8 cellular contexts compared by ENCODE assay signal in the genomic region with DNA sequence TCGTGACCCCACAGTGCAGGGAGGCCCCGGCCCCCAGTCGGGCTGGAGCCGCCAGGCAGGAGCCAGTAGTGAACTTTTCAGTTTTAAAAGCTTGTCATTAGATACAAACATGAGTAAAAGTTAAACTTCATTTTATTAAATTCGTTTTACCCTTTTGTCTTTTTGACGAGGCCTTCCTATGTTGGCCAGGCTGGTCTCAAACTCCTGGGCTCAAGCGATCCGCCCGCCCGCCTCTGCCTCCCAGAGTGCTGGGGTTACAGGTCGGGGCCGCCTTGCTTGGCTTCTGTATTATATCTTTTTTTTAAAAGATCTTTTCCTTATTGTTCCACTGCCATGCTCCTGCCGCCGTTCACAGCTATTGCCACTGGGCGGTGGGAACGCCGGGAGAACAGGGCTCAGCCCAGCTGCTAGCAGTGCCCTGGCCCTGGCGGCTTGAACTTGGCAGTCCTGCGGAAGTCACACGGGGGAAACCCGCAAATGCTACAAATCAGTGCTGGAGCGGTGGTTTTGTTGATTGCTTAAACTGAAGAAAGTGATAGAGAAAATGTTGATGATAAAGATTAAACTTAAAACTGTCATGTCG. TPM values are rescaled to one million over a fixed set of nuclear protein-coding genes. Genes with fewer than 3 reads are reported as not detected.
DNase-seq lines count a peak whose midpoint lies in the region; ATAC-seq and TF ChIP-seq lines count a peak whose summit lies in the region.

No MANE protein-coding gene starts in this region.

- peak overlapping the region; percentile 75 for H2AFZ ChIP-seq in OCI-LY7 (ENCODE audit: low read length)

- H3K27ac ChIP-seq in HL-60 (replicated peaks) (peak overlapping the region; percentile 97), OCI-LY7 (ENCODE audit: low read depth, low read length, poor library complexity, severe bottlenecking) (peak overlapping the region; percentile 76), temporal lobe (ENCODE audit: low read depth, low read length) (peak overlapping the region; percentile 90)

- peaks cover 28% of the 10 kb centered on the region for H3K36me3 Mint-ChIP-seq in activated T-helper 2 cell treated with anti-CD3 and anti-CD28 coated beads, Interferon-gamma antibody, Interleukin-2, Interleukin-4, amounts not matched to agents 10 μg/mL and 5 μg/mL and 100 μg/mL, durations not matched to agents 14 hours and 24 hours and 36 hours (ENCODE audit: low read depth)
- no peaks in the 10 kb centered on the region for H3K36me3 Mint-ChIP-seq in natural killer cell

- ATAC-seq in natural killer cell: peak; percentile 47 to 48 (median 48)
- ATAC-seq in GM21737 (IDR thresholded peaks at IDR 0.05; ENCODE audit: unreplicated experiment): no peak

- H3K9me3 Mint-ChIP-seq in activated T-helper 2 cell treated with anti-CD3 and anti-CD28 coated beads, Interferon-gamma antibody, Interleukin-2, Interleukin-4, amounts not matched to agents 10 μg/mL and 5 μg/mL and 100 μg/mL, durations not matched to agents 14 hours and 24 hours and 36 hours: no peaks in the 10 kb centered on the region
- no peaks in the 10 kb centered on the region for H3K9me3 Mint-ChIP-seq in natural killer cell

- CTCF ChIA-PET in OCI-LY7 (lab: Charles Lee; ENCODE audit: unreplicated experiment): no interaction called here

- H3K27me3 Mint-ChIP-seq in activated T-helper 2 cell treated with anti-CD3 and anti-CD28 coated beads, Interferon-gamma antibody, Interleukin-2, Interleukin-4, amounts not matched to agents 10 μg/mL and 5 μg/mL and 100 μg/mL, durations not matched to agents 14 hours and 24 hours and 36 hours (ENCODE audit: low read depth): peaks cover 6% of the 10 kb centered on the region
- H3K27me3 Mint-ChIP-seq in natural killer cell (ENCODE audit: low read depth in 2 of 2): peaks cover 2 to 8% of the 10 kb centered on the region in 2 donors

- H3K4me1 Mint-ChIP-seq in activated T-helper 2 cell treated with anti-CD3 and anti-CD28 coated beads, Interferon-gamma antibody, Interleukin-2, Interleukin-4, amounts not matched to agents 10 μg/mL and 5 μg/mL and 100 μg/mL, durations not matched to agents 14 hours and 24 hours and 36 hours (ENCODE audit: low read depth): peaks cover 29% of the 10 kb centered on the region
- peaks cover 30 to 38% of the 10 kb centered on the region in 2 donors for H3K4me1 Mint-ChIP-seq in natural killer cell

- TSS peak; percentile 83 for BruUV-seq in OCI-LY7 (replicated peaks; lab: Mats Ljungman, UMichigan)

- peak overlapping the region; percentile 79 for H3K4me2 ChIP-seq in OCI-LY7 (ENCODE audit: low read length)

- POLR2A ChIA-PET in OCI-LY7 (lab: Charles Lee): interaction anchor here (0.6 to 1.5 kb wide), 4 partner anchors 14 to 73 kb away, joined by 3 to 8 read pairs (median 3); no protein-coding TSS in a partner anchor

- H3K4me3 Mint-ChIP-seq in activated T-helper 2 cell treated with anti-CD3 and anti-CD28 coated beads, Interferon-gamma antibody, Interleukin-2, Interleukin-4, amounts not matched to agents 10 μg/mL and 5 μg/mL and 100 μg/mL, durations not matched to agents 14 hours and 24 hours and 36 hours (ENCODE audit: low read depth): peak overlapping the region; percentile 81
- peak overlapping the region; percentile 95 for H3K4me3 Mint-ChIP-seq in natural killer cell

- peaks cover 36% of the 10 kb centered on the region for H3K79me2 ChIP-seq in OCI-LY7 (ENCODE audit: insufficient read depth, low read depth, low read length)

- peaks cover 6% of the 10 kb centered on the region; the same call in 1 of the 2 replicates for H4K20me1 ChIP-seq in OCI-LY7 (ENCODE audit: insufficient read depth, low read length)

- no peaks in the 10 kb centered on the region for H3K27me3 ChIP-seq in HL-60 (ENCODE audit: insufficient read depth, poor library complexity, severe bottlenecking)

- H3K9me3 ChIP-seq in OCI-LY7 (ENCODE audit: low read length): no peaks in the 10 kb centered on the region

- H3K4me1 ChIP-seq in OCI-LY7 (ENCODE audit: insufficient read depth, low read length, poor library complexity, severe bottlenecking): peaks cover 23% of the 10 kb centered on the region

- no peaks in the 10 kb centered on the region for H3K9me2 ChIP-seq in OCI-LY7 (ENCODE audit: insufficient read depth, low read length)

- H3K4me3 ChIP-seq in HL-60 (replicated peaks; ENCODE audit: insufficient read depth, low read length) (peak overlapping the region; percentile 98), OCI-LY7 (ENCODE audit: low read depth, low read length, poor library complexity, severe bottlenecking) (peak overlapping the region; percentile 97)

- peak; percentile 14 for DNase-seq in GM04504 (ENCODE audit: low read depth)
- DNase-seq in HL-60 (ENCODE audit: low read depth in 1 of 2, low spot score in 1 of 2): peak; percentile 36 to 78
- DNase-seq in OCI-LY7 (ENCODE audit: low spot score): peak; percentile 51
- peak; percentile 57 for DNase-seq in activated T-helper 2 cell treated with anti-CD3 and anti-CD28 coated beads, Interferon-gamma antibody, Interleukin-2, Interleukin-4, amounts not matched to agents 10 μg/mL and 5 μg/mL and 100 μg/mL, durations not matched to agents 14 hours and 24 hours and 36 hours (ENCODE audit: low spot score)
- DNase-seq in fibroblast of peridontal ligament (ENCODE audit: extremely low read depth): peak; percentile 47
- peak; percentile 58 for DNase-seq in natural killer cell

- TF ChIP-seq CTCF in HL-60 (IDR thresholded peaks at IDR 0.05; ENCODE audit: insufficient read depth, low read length): no peak
- TF ChIP-seq CTCF in OCI-LY7 (conservative IDR thresholded peaks at IDR 0.05; ENCODE audit: low read length): peak; percentile 34; the same call in 1 of the 2 replicates
- TF ChIP-seq CTCF in natural killer cell (IDR thresholded peaks at IDR 0.05): no peak

- intact Hi-C loops in OCI-LY7 (cut with micrococcal nuclease; ENCODE audit: unreplicated experiment) (loop anchor here (5.0 kb wide), 1 partner anchor 233 kb away; a partner anchor contains a TSS), natural killer cell (cut with micrococcal nuclease) (no loop called here)
- intact Hi-C loops in activated T-helper 2 cell treated with anti-CD3 and anti-CD28 coated beads, Interferon-gamma antibody, Interleukin-2, Interleukin-4, amounts not matched to agents 10 μg/mL and 5 μg/mL and 100 μg/mL, durations not matched to agents 14 hours and 24 hours and 36 hours (cut with micrococcal nuclease): loop anchor here (1.0 to 10.0 kb wide), 3 partner anchors 31 to 455 kb away; a partner anchor contains a TSS

- H3K27ac Mint-ChIP-seq in activated T-helper 2 cell treated with anti-CD3 and anti-CD28 coated beads, Interferon-gamma antibody, Interleukin-2, Interleukin-4, amounts not matched to agents 10 μg/mL and 5 μg/mL and 100 μg/mL, durations not matched to agents 14 hours and 24 hours and 36 hours: peak overlapping the region; percentile 83
- peak overlapping the region; percentile 87 to 94 for H3K27ac Mint-ChIP-seq in natural killer cell

- peaks cover 26% of the 10 kb centered on the region for H3K36me3 ChIP-seq in OCI-LY7 (ENCODE audit: insufficient read depth, low read length)

RNA-seq across cellular contexts. Expression of a gene that starts 1.0 kb away (rescaled TPM):
- total RNA-seq in OCI-LY7 (2014; rRNA removed; shearing (Covaris generic)): 43.5 and 45.5 TPM in 2 replicates
- 45.7 and 53.4 TPM in 2 replicates for total RNA-seq in OCI-LY7 (2022)
- 48.3 and 49.4 TPM in 2 replicates for total RNA-seq in activated T-helper 2 cell treated with anti-CD3 and anti-CD28 coated beads, Interferon-gamma antibody, Interleukin-2, Interleukin-4, amounts not matched to agents 10 μg/mL and 5 μg/mL and 100 μg/mL, durations not matched to agents 14 hours and 24 hours and 36 hours
- total RNA-seq in natural killer cell: 10 to 100 TPM; 38.7 to 47.6 (median 46.0) TPM
- total RNA-seq in temporal lobe: 12.3 TPM

RNA-seq across cellular contexts. Expression of a gene that starts 49.4 kb away (rescaled TPM):
- total RNA-seq in OCI-LY7 (2014; rRNA removed; shearing (Covaris generic)): 0.03 TPM in 1 of 2 replicates, not detected in the other
- total RNA-seq in OCI-LY7 (2022) (not detected in 2 replicates), natural killer cell (not detected), temporal lobe (10.8 TPM)
- 3.5 and 3.6 TPM in 2 replicates for total RNA-seq in activated T-helper 2 cell treated with anti-CD3 and anti-CD28 coated beads, Interferon-gamma antibody, Interleukin-2, Interleukin-4, amounts not matched to agents 10 μg/mL and 5 μg/mL and 100 μg/mL, durations not matched to agents 14 hours and 24 hours and 36 hours
